Comparison of ENCODE assay signal across 8 cellular contexts in the genomic region with DNA sequence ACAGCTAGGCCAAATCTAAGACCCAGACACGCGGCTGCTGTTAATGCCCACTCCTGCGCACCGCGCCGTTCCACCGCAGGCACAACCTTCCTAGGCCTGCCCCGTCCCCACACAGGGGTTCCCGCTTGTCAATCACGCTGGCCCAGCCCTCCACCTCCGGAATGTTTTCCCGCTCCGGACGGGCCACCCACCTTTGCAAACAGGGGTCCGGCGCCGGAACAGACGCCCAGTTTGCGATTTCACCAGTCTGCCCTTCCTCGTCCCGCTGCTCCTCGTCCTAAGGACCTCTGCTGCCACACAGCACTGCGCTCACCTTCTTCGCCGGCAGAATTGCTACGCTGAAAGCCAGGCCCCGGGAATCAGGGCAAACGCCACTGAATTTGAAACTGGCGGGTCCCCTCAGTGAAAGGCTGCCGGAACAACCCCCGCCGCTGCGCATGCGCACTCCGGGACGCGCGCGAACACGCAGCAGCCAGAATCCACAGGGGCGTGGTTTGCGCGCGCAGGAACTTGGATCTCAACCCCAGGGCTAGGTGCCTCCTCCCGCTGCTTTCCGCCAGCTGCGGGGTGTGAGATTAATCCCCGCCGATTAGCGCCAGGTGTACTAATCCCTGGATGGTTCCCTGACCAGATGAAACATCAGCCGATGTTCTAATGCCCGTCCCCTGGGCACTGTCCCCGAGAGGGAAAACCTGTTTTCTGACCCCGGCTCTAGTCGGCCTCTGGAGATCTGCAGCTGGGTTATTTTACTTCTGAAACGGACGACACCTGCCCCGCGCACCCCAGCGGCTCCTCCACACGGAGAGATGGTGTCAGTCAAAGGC.
DNase-seq lines count a peak whose midpoint lies in the region; ATAC-seq and TF ChIP-seq lines count a peak whose summit lies in the region.
"Not testable (repeated sequence)": the region's sequence is repeated elsewhere in the genome, so short reads cannot be mapped to it uniquely, and the experiment has no call there.

No MANE protein-coding gene starts in this region.

- DNase-seq in GM06990 (ENCODE audit: extremely low read depth, insufficient read length) (peak; percentile 80), HFF-Myc (ENCODE audit: extremely low read depth, low read depth) (peak; percentile 32), MV-4-11 (lab: John Stamatoyannopoulos, UW) (peak; percentile 78), SK-MEL-5 (ENCODE audit: low read depth, low spot score) (peak; percentile 84), glomerular visceral epithelial cell (ENCODE audit: extremely low spot score) (peak; percentile 88), omental fat pad (ENCODE audit: low spot score) (peak; percentile 68), superior temporal gyrus (ENCODE audit: extremely low spot score) (peak; percentile 83)
- DNase-seq in activated naive CD4-positive, alpha-beta T cell treated with Interleukin-2 at 50 U/mL for 16 hours: peak; percentile 93

- H3K27me3 ChIP-seq in GM06990 (replicated peaks; ENCODE audit: control insufficient read depth, insufficient read depth, low read length): not testable (repeated sequence)

- not testable (repeated sequence) for TF ChIP-seq CTCF in GM06990 (IDR thresholded peaks at IDR 0.05; ENCODE audit: insufficient read depth, low read length, poor library complexity, severe bottlenecking); HFF-Myc (IDR thresholded peaks at IDR 0.05; ENCODE audit: low read depth, low read length, missing control alignments); omental fat pad (IDR thresholded peaks at IDR 0.05)

- H3K4me3 ChIP-seq in GM06990 (replicated peaks; ENCODE audit: low read depth, low read length) (peak overlapping the region; percentile 76), HFF-Myc (replicated peaks; ENCODE audit: low read depth, low read length) (peak overlapping the region; percentile 57)

- ATAC-seq in omental fat pad (ENCODE audit: low FRiP score): peak; percentile 93

- in situ Hi-C loops in SK-MEL-5 (cut with HindIII; ENCODE audit: low pct_unique_long_range_greater_than_20kb, low sequenced_read_pairs): not testable (repeated sequence)

- H3K36me3 ChIP-seq in GM06990 (ENCODE audit: control insufficient read depth, insufficient read depth, low read length): not testable (repeated sequence)

Comparison
In these comparisons a context has a peak if more than half of its experiments do, and no peak if none do; other contexts are left out.
1. Peak in every context shown above with its lines: DNase-seq, ATAC-seq and H3K4me3 ChIP-seq.
2. DNase-seq: peak in every context shown above with its lines; median percentile 93 in activated naive CD4-positive, alpha-beta T cell treated with Interleukin-2 at 50 U/mL for 16 hours; 88 in glomerular visceral epithelial cell; 84 in SK-MEL-5; 83 in superior temporal gyrus; 80 in GM06990; 78 in MV-4-11; 68 in omental fat pad; 32 in HFF-Myc.